8 cellular contexts compared by ENCODE assay signal in the genomic region with DNA sequence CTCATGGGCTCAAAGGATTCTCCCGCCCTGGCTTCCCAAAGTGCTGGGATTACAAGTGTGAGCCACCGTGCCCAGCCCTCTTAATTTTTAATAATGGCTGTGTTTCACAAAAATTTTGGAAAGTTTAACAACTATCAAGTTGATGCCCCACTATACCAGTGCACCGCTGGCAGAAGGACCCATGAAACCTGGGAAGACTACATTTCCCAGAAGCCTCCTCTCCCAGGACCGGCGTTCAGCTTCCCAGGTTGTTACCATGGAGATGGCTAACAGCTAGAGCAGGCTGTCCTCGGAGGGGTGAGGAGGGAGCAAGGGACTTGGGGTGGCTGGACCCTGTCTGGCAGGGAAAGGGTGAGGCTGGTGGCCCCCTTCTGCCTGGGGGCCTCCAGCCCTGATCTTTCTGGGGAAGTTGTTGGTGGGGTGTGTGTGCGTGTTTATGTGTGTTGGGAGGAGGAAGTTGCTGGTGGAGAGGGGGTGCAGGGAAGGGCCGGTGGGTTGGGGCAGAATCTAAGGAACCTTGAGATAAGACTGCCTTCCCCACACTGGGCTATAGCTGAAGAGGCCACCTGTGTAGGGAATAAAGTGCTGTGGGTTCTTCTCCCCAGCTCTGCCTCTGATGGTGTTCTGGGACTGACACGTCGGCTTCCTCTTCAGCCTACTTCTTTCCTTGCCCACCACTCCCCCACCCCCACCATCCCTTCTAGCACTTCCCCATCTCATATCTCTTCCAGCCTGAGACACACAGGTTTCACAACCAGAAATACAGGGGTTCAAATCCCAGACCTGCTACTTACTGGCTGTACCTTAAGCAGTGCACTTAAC. TPM values are rescaled to one million over a fixed set of nuclear protein-coding genes. Genes with fewer than 3 reads are reported as not detected.
DNase-seq lines count a peak whose midpoint lies in the region; ATAC-seq, FAIRE-seq and TF ChIP-seq lines count a peak whose summit lies in the region.

A gene with protein sequence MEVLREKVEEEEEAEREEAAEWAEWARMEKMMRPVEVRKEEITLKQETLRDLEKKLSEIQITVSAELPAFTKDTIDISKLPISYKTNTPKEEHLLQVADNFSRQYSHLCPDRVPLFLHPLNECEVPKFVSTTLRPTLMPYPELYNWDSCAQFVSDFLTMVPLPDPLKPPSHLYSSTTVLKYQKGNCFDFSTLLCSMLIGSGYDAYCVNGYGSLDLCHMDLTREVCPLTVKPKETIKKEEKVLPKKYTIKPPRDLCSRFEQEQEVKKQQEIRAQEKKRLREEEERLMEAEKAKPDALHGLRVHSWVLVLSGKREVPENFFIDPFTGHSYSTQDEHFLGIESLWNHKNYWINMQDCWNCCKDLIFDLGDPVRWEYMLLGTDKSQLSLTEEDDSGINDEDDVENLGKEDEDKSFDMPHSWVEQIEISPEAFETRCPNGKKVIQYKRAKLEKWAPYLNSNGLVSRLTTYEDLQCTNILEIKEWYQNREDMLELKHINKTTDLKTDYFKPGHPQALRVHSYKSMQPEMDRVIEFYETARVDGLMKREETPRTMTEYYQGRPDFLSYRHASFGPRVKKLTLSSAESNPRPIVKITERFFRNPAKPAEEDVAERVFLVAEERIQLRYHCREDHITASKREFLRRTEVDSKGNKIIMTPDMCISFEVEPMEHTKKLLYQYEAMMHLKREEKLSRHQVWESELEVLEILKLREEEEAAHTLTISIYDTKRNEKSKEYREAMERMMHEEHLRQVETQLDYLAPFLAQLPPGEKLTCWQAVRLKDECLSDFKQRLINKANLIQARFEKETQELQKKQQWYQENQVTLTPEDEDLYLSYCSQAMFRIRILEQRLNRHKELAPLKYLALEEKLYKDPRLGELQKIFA (plus strand): TSS at position 251 of the 822 bp plus-strand sequence. CDS start 3,144 bp downstream, outside the sequence.

- H3K4me1 ChIP-seq in right atrium auricular region: no peaks in the 10 kb centered on the region
- H3K4me1 ChIP-seq in right lobe of liver: peaks cover 0 to 17% (median 2%) of the 10 kb centered on the region in 4 donors

- DNase-seq in Right ventricle myocardium inferior (ENCODE audit: missing footprints): no peak
- no peak for DNase-seq in right atrium auricular region (ENCODE audit: low spot score)
- peak; percentile 42 for DNase-seq in MG63
- peak; percentile 65 for DNase-seq in SK-N-DZ (ENCODE audit: low spot score)
- peak in 8 of 10 donors; percentile 18 to 75 (median 64) for DNase-seq in dorsolateral prefrontal cortex
- DNase-seq in right lobe of liver: peak; percentile 58 to 84 (median 79)
- DNase-seq in urothelium cell line (ENCODE audit: low spot score): peak; percentile 86
- no peak for DNase-seq in NK-92 treated with Interleukin-12 subunit alpha and Interleukin-12 subunit beta, amount 100 ng/mL, for 24 hours (lab: John Stamatoyannopoulos, UW)

- intact Hi-C loops in Right ventricle myocardium inferior (cut with DNase I) (no loop called here), dorsolateral prefrontal cortex (cut with DNase I) (no loop called here), right lobe of liver (cut with DNase I) (no loop called here)

- H3K4me3 ChIP-seq in right atrium auricular region (peak within 1 kb of the TSS in 1 of 2 donors; percentile 18), MG63 (no peak within 1 kb of the TSS), dorsolateral prefrontal cortex (peak within 1 kb of the TSS in 56 of 59 donors; percentile 15 to 68 (median 50)), right lobe of liver (peak within 1 kb of the TSS in 1 of 3 donors; percentile 32)

- H3K27ac ChIP-seq in right atrium auricular region: no peak within 1 kb of the TSS
- H3K27ac ChIP-seq in dorsolateral prefrontal cortex: peak within 1 kb of the TSS in 1 of 59 donors; percentile 9
- peak within 1 kb of the TSS in 2 of 3 donors; percentile 41 to 73 for H3K27ac ChIP-seq in right lobe of liver

- H3K36me3 ChIP-seq in right atrium auricular region (no peaks in the 10 kb centered on the region), MG63 (no peaks in the 10 kb centered on the region), right lobe of liver (no peaks in the 10 kb centered on the region)

- peak; percentile 44 for ATAC-seq in Right ventricle myocardium inferior
- ATAC-seq in right lobe of liver: peak; percentile 89 to 92 (median 91)

- no peak for TF ChIP-seq POLR2A in right lobe of liver (IDR thresholded peaks at IDR 0.05)

- H3K27me3 ChIP-seq in right atrium auricular region: no peaks in the 10 kb centered on the region
- peaks cover 15% of the 10 kb centered on the region for H3K27me3 ChIP-seq in MG63
- peaks cover 0 to 2% (median 0%) of the 10 kb centered on the region in 45 donors for H3K27me3 ChIP-seq in dorsolateral prefrontal cortex
- no peaks in the 10 kb centered on the region for H3K27me3 ChIP-seq in right lobe of liver

- FAIRE-seq in urothelium cell line (lab: Jason Lieb, UNC): no peak

- H3K9me3 ChIP-seq in right atrium auricular region: no peaks in the 10 kb centered on the region
- no peaks in the 10 kb centered on the region for H3K9me3 ChIP-seq in MG63
- H3K9me3 ChIP-seq in right lobe of liver: no peaks in the 10 kb centered on the region

- TF ChIP-seq CTCF in right atrium auricular region (IDR thresholded peaks at IDR 0.05): no peak
- no peak for TF ChIP-seq CTCF in dorsolateral prefrontal cortex (IDR thresholded peaks at IDR 0.05 in 54 of 56, conservative IDR thresholded peaks at IDR 0.05 in 2 of 56; ENCODE audit: low read depth in 1 of 56, partially characterized antibody in 56 of 56)
- TF ChIP-seq CTCF in right lobe of liver (IDR thresholded peaks at IDR 0.05): no peak

- 4% methylated on average over 7 of the region's 10 CpGs for WGBS in right lobe of liver (ENCODE audit: insufficient coverage, low coverage, low lambda C conversion rate, missing lambda C conversion rate)

RNA-seq across cellular contexts. Expression of the gene that starts here (rescaled TPM):
- total RNA-seq in Right ventricle myocardium inferior: not detected
- total RNA-seq in right atrium auricular region: not detected
- not detected in 2 replicates for total RNA-seq in MG63 (2014; rRNA removed; shearing (Covaris generic); ENCODE audit: low replicate concordance)
- polyA plus RNA-seq in SK-N-DZ (2014; cell fraction: cytosol; rRNA removed): 0.14 TPM in 1 of 2 replicates, not detected in the other
- polyA plus RNA-seq in SK-N-DZ (2014; cell fraction: nucleus; rRNA removed): not detected in 2 replicates
- 1 to 10 TPM in 77 of 120 experiments, under 1 TPM in 35, not detected in 8; 0.32 to 5.3 (median 1.4) TPM for total RNA-seq in dorsolateral prefrontal cortex
- under 1 TPM; 0.06 to 0.37 (median 0.19) TPM for total RNA-seq in right lobe of liver

Comparison
In these comparisons a context has a peak if more than half of its experiments do, and no peak if none do; other contexts are left out.
1. Peak in ATAC-seq in Right ventricle myocardium inferior; RNA of the gene not detected or under 1 TPM.
2. Peak in DNase-seq in MG63; RNA of the gene not detected or under 1 TPM.
3. Peak in DNase-seq, ATAC-seq and H3K27ac ChIP-seq in right lobe of liver; RNA of the gene not detected or under 1 TPM.
4. DNase-seq: peak in SK-N-DZ (single experiment), dorsolateral prefrontal cortex (8 of 10) and urothelium cell line (single experiment); none in Right ventricle myocardium inferior (single experiment), right atrium auricular region (single experiment) and NK-92 treated with Interleukin-12 subunit alpha and Interleukin-12 subunit beta, amount 100 ng/mL, for 24 hours (single experiment).